Comparison of ENCODE assay signal across 18 cellular contexts in the genomic region with DNA sequence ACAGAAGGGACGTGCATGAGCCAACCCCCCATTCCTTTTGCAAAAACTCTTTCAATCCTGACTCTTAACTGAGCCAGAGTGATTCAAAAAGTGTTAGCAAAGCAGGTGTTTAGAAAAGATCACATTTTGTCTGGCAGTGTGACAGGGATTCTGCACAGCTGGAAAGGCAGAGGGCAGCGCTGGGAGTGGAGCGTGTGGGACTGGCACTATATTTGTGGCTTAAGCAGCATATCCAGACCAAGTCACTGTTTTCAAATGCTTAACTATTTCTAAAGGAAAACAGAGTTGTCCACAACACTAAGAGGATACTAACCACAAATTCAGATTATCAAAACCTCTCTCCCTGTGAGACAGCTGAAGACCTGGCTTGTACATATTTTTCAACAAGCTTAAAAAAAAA. TPM values are rescaled to one million over a fixed set of nuclear protein-coding genes. Genes with fewer than 3 reads are reported as not detected.
"Had no signal": no experiment of that assay in that cellular context is flagged by ENCODE, and none has a peak within 500 bp of the region (broad histone marks: within the 10 kb centered on the region; RNA-seq: fewer than 3 reads in every experiment).

No MANE protein-coding gene starts in this region.

- H3K36me3 Mint-ChIP-seq: naive thymus-derived CD4-positive, alpha-beta T cell had no signal

- H3K27ac ChIP-seq: heart left ventricle, neutrophil, stomach, thyroid gland had no signal

- H3K27me3 Mint-ChIP-seq: naive thymus-derived CD4-positive, alpha-beta T cell; type B pancreatic cell had no signal

- H3K4me3 Mint-ChIP-seq: naive thymus-derived CD4-positive, alpha-beta T cell; type B pancreatic cell had no signal

- H3K4me3 ChIP-seq: heart left ventricle, lung, stomach, thyroid gland had no signal

- H3K4me1 ChIP-seq: heart left ventricle, thyroid gland had no signal

- H3K27me3 ChIP-seq: heart left ventricle, neutrophil, stomach, thyroid gland had no signal

- H3K9me3 Mint-ChIP-seq: naive thymus-derived CD4-positive, alpha-beta T cell; type B pancreatic cell had no signal

- ATAC-seq: esophagus mucosa; heart left ventricle; left colon; left ventricle myocardium superior; naive thymus-derived CD4-positive, alpha-beta T cell; sciatic nerve had no signal

- H3K9me3 ChIP-seq: heart left ventricle, neutrophil, stomach, thyroid gland had no signal

- DNase-seq: cortex of kidney; effector memory CD4-positive, alpha-beta T cell; heart left ventricle; hippocampal formation; left colon; left ventricle myocardium superior; mesendoderm; naive thymus-derived CD4-positive, alpha-beta T cell; small intestine; stimulated activated CD4-positive, alpha-beta T cell treated with anti-CD3 and anti-CD28 coated beads, Interleukin-12 subunit alpha, Interleukin-12 subunit beta, amount 100 ng/mL, for 4 hours; stimulated activated naive CD4-positive, alpha-beta T cell; stomach; thyroid gland had no signal

- H3K27ac Mint-ChIP-seq: type B pancreatic cell had no signal

RNA-seq across cellular contexts. Expression of gene CABYR, which starts 19.0 kb away (rescaled TPM):
- total RNA-seq: left ventricle myocardium superior had no signal
